ENCODE assay signal across 17 cellular contexts in the genomic region with DNA sequence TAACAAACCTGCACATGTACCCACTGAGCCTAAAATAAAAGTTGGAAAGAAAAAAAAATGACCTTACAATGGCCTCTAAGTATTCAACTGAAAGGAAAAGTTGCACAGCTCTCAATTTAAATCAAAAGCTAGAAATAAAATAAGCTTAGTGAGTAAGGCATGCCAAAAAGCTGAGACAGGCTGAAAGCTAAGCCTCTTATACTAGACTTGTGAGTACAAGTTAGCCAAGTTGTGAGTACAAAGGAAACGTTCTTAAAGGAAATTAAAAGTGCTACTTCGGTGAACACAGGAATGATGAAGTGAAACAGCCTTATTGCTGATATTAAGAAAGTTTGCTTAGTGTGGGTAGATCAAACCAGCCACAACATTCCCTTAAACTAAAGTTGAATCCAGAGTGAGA.
DNase-seq lines count a peak whose midpoint lies in the region; ATAC-seq and TF ChIP-seq lines count a peak whose summit lies in the region.
"Had no signal": no experiment of that assay in that cellular context is flagged by ENCODE, and none has a peak within 500 bp of the region (broad histone marks: within the 10 kb centered on the region; RNA-seq: fewer than 3 reads in every experiment).

No MANE protein-coding gene starts in this region.

- H3K4me3 ChIP-seq in AG04449 (ENCODE audit: low read depth, low read length) (no peak overlapping the region), adipocyte (ENCODE audit: low read length) (no peak overlapping the region), fibroblast of the aortic adventitia (ENCODE audit: low read depth, low read length) (no peak overlapping the region), osteoblast (ENCODE audit: insufficient read depth, low read length) (peak overlapping the region; percentile 34)
- H3K4me3 ChIP-seq: GM12878 had no signal

- H3K27me3 ChIP-seq in adipocyte (replicated peaks; ENCODE audit: control insufficient read depth, insufficient read depth, low read length) = no peaks in the 10 kb centered on the region
- H3K27me3 ChIP-seq in osteoblast (ENCODE audit: insufficient read depth, low read length) = no peaks in the 10 kb centered on the region

- no peaks in the 10 kb centered on the region for H3K36me3 ChIP-seq in adipocyte (ENCODE audit: control insufficient read depth, insufficient read depth, low read length, severe bottlenecking)
- H3K36me3 ChIP-seq in osteoblast (ENCODE audit: insufficient read depth, low read length) = no peaks in the 10 kb centered on the region

- H3K9ac ChIP-seq in adipocyte (ENCODE audit: low read length) = no peak overlapping the region

- peak; percentile 7 for DNase-seq in AG04449 (ENCODE audit: low read depth, low spot score)
- peak; percentile 29 for DNase-seq in adipocyte (ENCODE audit: low read depth)
- peak; percentile 23 for DNase-seq in fibroblast of the aortic adventitia (ENCODE audit: low read depth)
- no peak for DNase-seq in osteoblast (ENCODE audit: insufficient read length, low spot score, missing footprints)
- DNase-seq in ureter (ENCODE audit: low spot score) = no peak
- DNase-seq: DMS53, GOT3, MM.1S, NCI-H1105 treated with DMSO at 0.1 percent for 48 hours, NCI-H187 treated with DMSO at 0.1 percent for 48 hours, NCI-H774, SHP77 treated with DMSO at 0.1 percent for 48 hours had no signal

- no peaks in the 10 kb centered on the region for H3K79me2 ChIP-seq in osteoblast (ENCODE audit: insufficient read depth, low read length)

- H3K9me3 ChIP-seq in adipocyte (ENCODE audit: control insufficient read depth, low read length) (no peaks in the 10 kb centered on the region), osteoblast (ENCODE audit: low read depth, low read length) (no peaks in the 10 kb centered on the region)

- peak overlapping the region; percentile 13 for H3K27ac ChIP-seq in osteoblast (ENCODE audit: low read depth, low read length)

- CTCF ChIA-PET in AG04449 (lab: Yijun Ruan, JAX) = no interaction called here

- ATAC-seq in HG03442 (IDR thresholded peaks at IDR 0.05; ENCODE audit: unreplicated experiment) = no peak
- ATAC-seq in GM21737 (IDR thresholded peaks at IDR 0.05; ENCODE audit: unreplicated experiment) = no peak
- ATAC-seq in GM18511 (IDR thresholded peaks at IDR 0.05; ENCODE audit: unreplicated experiment) = no peak
- ATAC-seq: GM12878, HepG2 had no signal

- H4K20me1 ChIP-seq in osteoblast (ENCODE audit: insufficient read depth, low read length) = no peaks in the 10 kb centered on the region

- H3K4me2 ChIP-seq in osteoblast (ENCODE audit: insufficient read depth, low read length) = peak overlapping the region; percentile 71

- POLR2A ChIA-PET in AG04449 (lab: Yijun Ruan, JAX) = interaction anchor here (0.7 kb wide), 1 partner anchor 26 kb away, joined by 4 read pairs; no protein-coding TSS in a partner anchor

- TF ChIP-seq CTCF in AG04449 (IDR thresholded peaks at IDR 0.05; ENCODE audit: insufficient read depth, low read length, missing control alignments) = no peak
- no peak for TF ChIP-seq CTCF in fibroblast of the aortic adventitia (IDR thresholded peaks at IDR 0.05; ENCODE audit: insufficient read depth, low read length)
- no peak for TF ChIP-seq CTCF in osteoblast (IDR thresholded peaks at IDR 0.05; ENCODE audit: extremely low read depth, low read depth, low read length)

- H3K4me1 ChIP-seq in adipocyte (ENCODE audit: control insufficient read depth, insufficient read depth, low read length) (no peaks in the 10 kb centered on the region), osteoblast (ENCODE audit: insufficient read depth, low read length) (peaks cover 6% of the 10 kb centered on the region)

- H2AFZ ChIP-seq in osteoblast (ENCODE audit: low read length) = peak overlapping the region; percentile 87

Comparison
In these comparisons a context has a peak if more than half of its experiments do, and no peak if none do; other contexts are left out.
1. DNase-seq: peak in AG04449 (single experiment), adipocyte (single experiment) and fibroblast of the aortic adventitia (single experiment); none in osteoblast (single experiment) and ureter (single experiment).